8 cellular contexts compared by ENCODE assay signal in genomic region chr2:74552914-74553811, GRCh38. TPM values are rescaled to one million over a fixed set of nuclear protein-coding genes. Genes with fewer than 3 reads are reported as not detected.
DNase-seq lines count a peak whose midpoint lies in the region; ATAC-seq and TF ChIP-seq lines count a peak whose summit lies in the region.

No MANE protein-coding gene starts in this region.

- no peak for DNase-seq in activated naive CD4-positive, alpha-beta T cell treated with anti-CD3 and anti-CD28 coated beads, Interleukin-2, amount 10 ng/mL, durations not matched to agents 7 days and 5 days
- DNase-seq in activated naive CD4-positive, alpha-beta T cell (lab: John Stamatoyannopoulos, UW): no peak
- DNase-seq in sigmoid colon (peak; percentile 75), HUDEP-2 (lab: John Stamatoyannopoulos, UW; ENCODE audit: unreplicated experiment in 76 of 76) (no peak), NCI-H2107 (lab: John Stamatoyannopoulos, UW) (no peak)

- H3K27me3 Mint-ChIP-seq in activated naive CD4-positive, alpha-beta T cell treated with anti-CD3 and anti-CD28 coated beads, Interleukin-2, amount 10 ng/mL, durations not matched to agents 7 days and 5 days: peaks cover 59% of the 10 kb centered on the region

- H3K27me3 ChIP-seq in gastroesophageal sphincter: no peaks in the 10 kb centered on the region
- H3K27me3 ChIP-seq in sigmoid colon: no peaks in the 10 kb centered on the region

- CTCF ChIA-PET in activated naive CD4-positive, alpha-beta T cell treated with anti-CD3 and anti-CD28 coated beads, Interleukin-2, amount 10 ng/mL, durations not matched to agents 7 days and 5 days (lab: Charles Lee): no interaction called here

- peak overlapping the region in 3 of 4 donors; percentile 91 to 95 (median 92) for H3K27ac ChIP-seq in gastroesophageal sphincter
- H3K27ac ChIP-seq in sigmoid colon: peak overlapping the region; percentile 88 to 92 (median 89)

- TF ChIP-seq POLR2A in gastroesophageal sphincter (IDR thresholded peaks at IDR 0.05) (no peak), sigmoid colon (IDR thresholded peaks at IDR 0.05) (no peak)

- peaks cover 0 to 11% of the 10 kb centered on the region in 2 donors for H3K36me3 ChIP-seq in gastroesophageal sphincter
- no peaks in the 10 kb centered on the region for H3K36me3 ChIP-seq in sigmoid colon

- H3K4me1 ChIP-seq in gastroesophageal sphincter (peaks cover 0 to 56% (median 15%) of the 10 kb centered on the region in 3 donors), sigmoid colon (peaks cover 0 to 35% (median 26%) of the 10 kb centered on the region in 4 donors)

- H3K9me3 ChIP-seq in gastroesophageal sphincter: no peaks in the 10 kb centered on the region
- no peaks in the 10 kb centered on the region for H3K9me3 ChIP-seq in sigmoid colon

- ATAC-seq in SK-N-SH treated with all-trans-retinoic acid at 6 μM for 48 hours (peak; percentile 30), gastroesophageal sphincter (no peak), GM21526 (IDR thresholded peaks at IDR 0.05; ENCODE audit: low FRiP score, unreplicated experiment) (no peak)

- WGBS in gastroesophageal sphincter (ENCODE audit: low coverage in 1 of 2), 2 donors: 21 to 40% methylated on average over 2 to 12 of the region's 27 CpGs
- 74% methylated on average over 27 of the region's 27 CpGs for WGBS in sigmoid colon, 2 donors

- TF ChIP-seq CTCF in gastroesophageal sphincter (IDR thresholded peaks at IDR 0.05): no peak
- no peak for TF ChIP-seq CTCF in sigmoid colon (IDR thresholded peaks at IDR 0.05)

- TF ChIP-seq EP300 in gastroesophageal sphincter (IDR thresholded peaks at IDR 0.05) (no peak), sigmoid colon (IDR thresholded peaks at IDR 0.05) (no peak)

- peak overlapping the region; percentile 65 for H3K4me3 Mint-ChIP-seq in activated naive CD4-positive, alpha-beta T cell treated with anti-CD3 and anti-CD28 coated beads, Interleukin-2, amount 10 ng/mL, durations not matched to agents 7 days and 5 days

- peak overlapping the region; percentile 77 for H3K27ac Mint-ChIP-seq in activated naive CD4-positive, alpha-beta T cell treated with anti-CD3 and anti-CD28 coated beads, Interleukin-2, amount 10 ng/mL, durations not matched to agents 7 days and 5 days

- H3K4me1 Mint-ChIP-seq in activated naive CD4-positive, alpha-beta T cell treated with anti-CD3 and anti-CD28 coated beads, Interleukin-2, amount 10 ng/mL, durations not matched to agents 7 days and 5 days: peaks cover 36% of the 10 kb centered on the region

- intact Hi-C loops in sigmoid colon (cut with DNase I): no loop called here

- no peaks in the 10 kb centered on the region for H3K9me3 Mint-ChIP-seq in activated naive CD4-positive, alpha-beta T cell treated with anti-CD3 and anti-CD28 coated beads, Interleukin-2, amount 10 ng/mL, durations not matched to agents 7 days and 5 days

- H3K4me3 ChIP-seq in gastroesophageal sphincter: peak overlapping the region; percentile 54 to 84
- H3K4me3 ChIP-seq in sigmoid colon: peak overlapping the region; percentile 57 to 79 (median 68)

- H3K36me3 Mint-ChIP-seq in activated naive CD4-positive, alpha-beta T cell treated with anti-CD3 and anti-CD28 coated beads, Interleukin-2, amount 10 ng/mL, durations not matched to agents 7 days and 5 days: peaks cover 13% of the 10 kb centered on the region

TF ChIP-seq in SK-N-SH treated with all-trans-retinoic acid at 6 μM for 48 hours, 23 proteins besides CTCF, POLR2A, EP300 and RAD21 (continues in another document):
- no peak for TF ChIP-seq PATZ1 (CRISPR knock-in tag; IDR thresholded peaks at IDR 0.05; ENCODE audit: borderline replicate concordance)
- TF ChIP-seq CSDC2 (CRISPR knock-in tag; IDR thresholded peaks at IDR 0.05): no peak
- TF ChIP-seq RARB (CRISPR knock-in tag; IDR thresholded peaks at IDR 0.05): no peak
- no peak for TF ChIP-seq GLIS3 (CRISPR knock-in tag; IDR thresholded peaks at IDR 0.05)
- no peak for TF ChIP-seq ARNTL (CRISPR knock-in tag; IDR thresholded peaks at IDR 0.05; ENCODE audit: borderline replicate concordance, low read depth)
- no peak for TF ChIP-seq ZNF70 (CRISPR knock-in tag; IDR thresholded peaks at IDR 0.05)
- TF ChIP-seq OSR1 (CRISPR knock-in tag; IDR thresholded peaks at IDR 0.05): no peak
- TF ChIP-seq ISL1 (CRISPR knock-in tag; IDR thresholded peaks at IDR 0.05): no peak
- TF ChIP-seq TOX (CRISPR knock-in tag; IDR thresholded peaks at IDR 0.05; ENCODE audit: borderline replicate concordance): no peak
- TF ChIP-seq TSHZ2 (CRISPR knock-in tag; IDR thresholded peaks at IDR 0.05): no peak
- no peak for TF ChIP-seq ZNF8 (CRISPR knock-in tag; IDR thresholded peaks at IDR 0.05)
- no peak for TF ChIP-seq CSRNP3 (CRISPR knock-in tag; IDR thresholded peaks at IDR 0.05)
- no peak for TF ChIP-seq BACH2 (CRISPR knock-in tag; IDR thresholded peaks at IDR 0.05; ENCODE audit: borderline replicate concordance)
- no peak for TF ChIP-seq SNAI2 (CRISPR knock-in tag; IDR thresholded peaks at IDR 0.05)
- no peak for TF ChIP-seq ZFP3 (CRISPR knock-in tag; IDR thresholded peaks at IDR 0.05)
- no peak for TF ChIP-seq ZNF565 (CRISPR knock-in tag; conservative IDR thresholded peaks at IDR 0.05; ENCODE audit: low read depth)

RNA-seq across cellular contexts. Expression of gene LOXL3, which starts 0.6 kb away (rescaled TPM):
- total RNA-seq in gastroesophageal sphincter: 10 to 100 TPM in 1 of 4 donors, 1 to 10 TPM in 3; 7.2 to 13.2 (median 8.6) TPM
- total RNA-seq in sigmoid colon: 1 to 10 TPM; 5.4 to 7.9 (median 7.8) TPM
- 1 to 10 TPM in 2 of 3 donors, under 1 TPM in 1; 0.60 to 3.5 (median 1.8) TPM for polyA plus RNA-seq in sigmoid colon

RNA-seq across cellular contexts. Expression of gene DOK1, which starts 1.4 kb away (rescaled TPM):
- total RNA-seq in gastroesophageal sphincter (10 to 100 TPM; 16.3 to 28.8 (median 19.5) TPM), sigmoid colon (10 to 100 TPM; 16.1 to 21.4 (median 18.1) TPM)
- 10 to 100 TPM; 17.1 to 24.9 (median 22.8) TPM for polyA plus RNA-seq in sigmoid colon

RNA-seq across cellular contexts. Expression of gene HTRA2, which starts 23.4 kb away (rescaled TPM):
- total RNA-seq in gastroesophageal sphincter (10 to 100 TPM; 25.0 to 37.6 (median 29.1) TPM), sigmoid colon (10 to 100 TPM; 28.2 to 39.3 (median 31.8) TPM)
- 10 to 100 TPM; 19.7 to 39.8 (median 22.8) TPM for polyA plus RNA-seq in sigmoid colon

RNA-seq across cellular contexts. Expression of gene AUP1, which starts 23.7 kb away (rescaled TPM):
- total RNA-seq in gastroesophageal sphincter (10 to 100 TPM; 62.7 to 92.1 (median 86.2) TPM), sigmoid colon (100 to 1,000 TPM in 1 of 4 donors, 10 to 100 TPM in 3; 76.5 to 133 (median 83.1) TPM)
- 100 to 1,000 TPM in 1 of 3 donors, 10 to 100 TPM in 2; 46.5 to 178 (median 47.4) TPM for polyA plus RNA-seq in sigmoid colon

RNA-seq across cellular contexts. Expression of gene DQX1, which starts 27.1 kb away (rescaled TPM):
- total RNA-seq in gastroesophageal sphincter (not detected), sigmoid colon (not detected)
- 10 to 100 TPM in 2 of 3 donors, 1 to 10 TPM in 1; 7.2 to 15.6 (median 13.2) TPM for polyA plus RNA-seq in sigmoid colon
